38 cellular contexts compared by ENCODE assay signal in the genomic region with DNA sequence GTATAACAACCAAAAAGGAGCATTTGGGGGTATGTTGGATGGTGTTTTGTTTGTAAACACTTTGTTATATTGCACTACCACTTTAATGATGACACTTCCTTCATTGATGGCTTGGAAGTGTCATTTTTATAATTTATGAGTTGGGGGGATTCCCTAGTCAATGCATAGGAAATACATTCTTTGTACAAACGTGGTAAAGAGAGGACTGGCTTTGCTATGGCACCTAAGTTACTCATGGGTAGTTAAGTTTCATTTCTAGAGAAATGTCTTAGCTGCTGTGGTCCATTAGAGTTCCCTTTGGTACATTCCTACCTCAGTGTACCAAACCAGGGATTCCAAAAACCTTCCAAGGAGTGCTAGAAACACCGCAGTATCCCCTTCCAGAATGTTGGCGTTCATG.
"Had no signal": no experiment of that assay in that cellular context is flagged by ENCODE, and none has a peak within 500 bp of the region (broad histone marks: within the 10 kb centered on the region; RNA-seq: fewer than 3 reads in every experiment).

No MANE protein-coding gene starts in this region.

- H3K4me1 Mint-ChIP-seq: activated CD4-positive, alpha-beta memory T cell treated with anti-CD3 and anti-CD28 coated beads, Interleukin-2, amount 10 ng/mL, durations not matched to agents 7 days and 5 days; activated naive CD4-positive, alpha-beta T cell treated with anti-CD3 and anti-CD28 coated beads, Interleukin-2, amount 10 ng/mL, durations not matched to agents 7 days and 5 days; activated naive CD4-positive, alpha-beta T cell treated with anti-CD3 and anti-CD28 coated beads, Interleukin-2, amount 50 U/mL, for 24 hours; central memory CD8-positive, alpha-beta T cell had no signal

- FAIRE-seq: bronchial epithelial cell, TTC549 had no signal

- H3K9me3 Mint-ChIP-seq: activated CD4-positive, alpha-beta memory T cell treated with anti-CD3 and anti-CD28 coated beads, Interleukin-2, amount 10 ng/mL, durations not matched to agents 7 days and 5 days; activated CD4-positive, alpha-beta T cell treated with anti-CD3 and anti-CD28 coated beads, Interleukin-2, amount 10 ng/mL, durations not matched to agents 24 days and 14 days; activated naive CD4-positive, alpha-beta T cell treated with anti-CD3 and anti-CD28 coated beads, Interleukin-2, amount 10 ng/mL, durations not matched to agents 7 days and 5 days; activated naive CD4-positive, alpha-beta T cell treated with anti-CD3 and anti-CD28 coated beads, Interleukin-2, amount 50 U/mL, for 24 hours; activated naive CD8-positive, alpha-beta T cell treated with anti-CD3 and anti-CD28 coated beads, Interleukin-2, amount 10 ng/mL, durations not matched to agents 7 days and 5 days; activated naive CD8-positive, alpha-beta T cell treated with anti-CD3 and anti-CD28 coated beads, Interleukin-2, amount 50 U/mL, for 24 hours; activated T-cell treated with anti-CD3 and anti-CD28 coated beads, Interleukin-2, amount 50 U/mL, for 24 hours; activated T-helper 2 cell treated with anti-CD3 and anti-CD28 coated beads, Interferon-gamma antibody, Interleukin-2, Interleukin-4, amounts not matched to agents 10 μg/mL and 5 μg/mL and 100 μg/mL, durations not matched to agents 14 hours and 24 hours and 36 hours; brain; central memory CD8-positive, alpha-beta T cell; T-helper 1 cell treated with Interleukin-12 subunit alpha and Interleukin-12 subunit beta and Interleukin-4 antibody, amounts not matched to agents 30 μg/mL and 1 μg/mL, for 36 hours; T-helper 2 cell treated with Interferon-gamma antibody and Interleukin-4, amounts not matched to agents 5 μg/mL and 100 μg/mL, for 36 hours; WTC11 had no signal

- ATAC-seq: activated CD4-positive, CD25-positive, alpha-beta regulatory T cell treated with anti-CD3 and anti-CD28 coated beads, Interleukin-2, amount 50 U/mL, for 24 hours; activated CD8-positive, alpha-beta memory T cell treated with anti-CD3 and anti-CD28 coated beads, Interleukin-2, amount 10 ng/mL, durations not matched to agents 7 days and 5 days; activated naive CD8-positive, alpha-beta T cell treated with anti-CD3 and anti-CD28 coated beads, Interleukin-2, amount 50 U/mL, for 24 hours; WTC11 had no signal

- H3K4me1 ChIP-seq: ascending aorta had no signal

- H3K27me3 ChIP-seq: ascending aorta, cardiac muscle cell had no signal

- H3K27me3 Mint-ChIP-seq: activated CD4-positive, alpha-beta memory T cell treated with anti-CD3 and anti-CD28 coated beads, Interleukin-2, amount 10 ng/mL, durations not matched to agents 7 days and 5 days; activated CD4-positive, alpha-beta T cell treated with anti-CD3 and anti-CD28 coated beads, Interleukin-2, amount 10 ng/mL, durations not matched to agents 24 days and 14 days; activated CD8-positive, alpha-beta memory T cell treated with anti-CD3 and anti-CD28 coated beads, Interleukin-2, amount 10 ng/mL, durations not matched to agents 7 days and 5 days; activated naive CD4-positive, alpha-beta T cell treated with anti-CD3 and anti-CD28 coated beads, Interleukin-2, amount 10 ng/mL, durations not matched to agents 7 days and 5 days; activated naive CD4-positive, alpha-beta T cell treated with anti-CD3 and anti-CD28 coated beads, Interleukin-2, amount 50 U/mL, for 24 hours; activated naive CD8-positive, alpha-beta T cell; activated naive CD8-positive, alpha-beta T cell treated with anti-CD3 and anti-CD28 coated beads, Interleukin-2, amount 10 ng/mL, durations not matched to agents 7 days and 5 days; activated naive CD8-positive, alpha-beta T cell treated with anti-CD3 and anti-CD28 coated beads, Interleukin-2, amount 50 U/mL, for 24 hours; activated T-cell treated with anti-CD3 and anti-CD28 coated beads, Interleukin-2, amount 50 U/mL, for 24 hours; brain; central memory CD8-positive, alpha-beta T cell had no signal

- H3K36me3 ChIP-seq: WERI-Rb-1 had no signal

- H3K9me3 ChIP-seq: ascending aorta had no signal

- H3K27ac Mint-ChIP-seq: activated CD4-positive, alpha-beta memory T cell treated with anti-CD3 and anti-CD28 coated beads, Interleukin-2, amount 10 ng/mL, durations not matched to agents 7 days and 5 days; activated CD4-positive, alpha-beta T cell treated with anti-CD3 and anti-CD28 coated beads, Interleukin-2, amount 10 ng/mL, durations not matched to agents 24 days and 14 days; activated CD8-positive, alpha-beta memory T cell treated with anti-CD3 and anti-CD28 coated beads, Interleukin-2, amount 10 ng/mL, durations not matched to agents 7 days and 5 days; activated naive CD4-positive, alpha-beta T cell treated with anti-CD3 and anti-CD28 coated beads, Interleukin-2, amount 10 ng/mL, durations not matched to agents 7 days and 5 days; activated naive CD4-positive, alpha-beta T cell treated with anti-CD3 and anti-CD28 coated beads, Interleukin-2, amount 50 U/mL, for 24 hours; activated naive CD8-positive, alpha-beta T cell; activated naive CD8-positive, alpha-beta T cell treated with anti-CD3 and anti-CD28 coated beads, Interleukin-2, amount 10 ng/mL, durations not matched to agents 7 days and 5 days; activated naive CD8-positive, alpha-beta T cell treated with anti-CD3 and anti-CD28 coated beads, Interleukin-2, amount 50 U/mL, for 24 hours; activated T-cell treated with anti-CD3 and anti-CD28 coated beads, Interleukin-2, amount 50 U/mL, for 24 hours; activated T-helper 2 cell treated with anti-CD3 and anti-CD28 coated beads, Interferon-gamma antibody, Interleukin-2, Interleukin-4, amounts not matched to agents 10 μg/mL and 5 μg/mL and 100 μg/mL, durations not matched to agents 14 hours and 24 hours and 36 hours; brain; T-helper 1 cell treated with Interleukin-12 subunit alpha and Interleukin-12 subunit beta and Interleukin-4 antibody, amounts not matched to agents 30 μg/mL and 1 μg/mL, for 36 hours; T-helper 2 cell treated with Interferon-gamma antibody and Interleukin-4, amounts not matched to agents 5 μg/mL and 100 μg/mL, for 36 hours; WTC11 had no signal

- DNase-seq: activated CD4-positive, alpha-beta memory T cell treated with anti-CD3 and anti-CD28 coated beads, Interleukin-2, amount 10 ng/mL, durations not matched to agents 7 days and 5 days; activated CD4-positive, alpha-beta T cell treated with anti-CD3 and anti-CD28 coated beads for 1 hour; activated CD4-positive, alpha-beta T cell treated with anti-CD3 and anti-CD28 coated beads for 4 hours; activated CD4-positive, alpha-beta T cell treated with anti-CD3 and anti-CD28 coated beads, Interleukin-2, amount 10 ng/mL, durations not matched to agents 24 days and 14 days; activated CD4-positive, alpha-beta T cell treated with anti-CD3 and anti-CD28 coated beads, Interleukin-2, amount 50 U/mL, for 48 hours; activated CD4-positive, CD25-positive, alpha-beta regulatory T cell; activated CD8-positive, alpha-beta memory T cell treated with anti-CD3 and anti-CD28 coated beads for 24 hours; activated CD8-positive, alpha-beta memory T cell treated with anti-CD3 and anti-CD28 coated beads, Interleukin-2, amount 10 ng/mL, durations not matched to agents 7 days and 5 days; activated CD8-positive, alpha-beta memory T cell treated with anti-CD3 and anti-CD28 coated beads, Interleukin-2, amount 50 U/mL, for 48 hours; activated effector memory CD4-positive, alpha-beta T cell treated with Interleukin-2 at 50 U/mL for 16 hours; activated gamma-delta T cell; activated naive CD4-positive, alpha-beta T cell treated with anti-CD3 and anti-CD28 coated beads, Interleukin-2, amount 10 ng/mL, durations not matched to agents 7 days and 5 days; activated naive CD4-positive, alpha-beta T cell treated with Interleukin-2 at 50 U/mL for 16 hours; activated naive CD8-positive, alpha-beta T cell treated with anti-CD3 and anti-CD28 coated beads, Interleukin-2, amount 10 ng/mL, durations not matched to agents 7 days and 5 days; activated naive CD8-positive, alpha-beta T cell treated with anti-CD3 and anti-CD28 coated beads, Interleukin-2, amount 50 U/mL, for 24 hours; activated T-cell treated with anti-CD3 and anti-CD28 coated beads, Interleukin-2, amount 50 U/mL, for 24 hours; activated T-cell treated with anti-CD3 and anti-CD28 coated beads, Interleukin-2, amount 50 U/mL, for 48 hours; amygdala; anterior cingulate cortex; caudate nucleus; cerebellar nuclear complex; T-helper 1 cell; T-helper 2 cell; T-helper 9 cell; WERI-Rb-1 had no signal

- H3K27ac ChIP-seq: ascending aorta, cardiac muscle cell, WERI-Rb-1 had no signal

- H3K4me3 ChIP-seq: ascending aorta, cardiac muscle cell had no signal

- H3K4me3 Mint-ChIP-seq: activated CD4-positive, alpha-beta memory T cell treated with anti-CD3 and anti-CD28 coated beads, Interleukin-2, amount 10 ng/mL, durations not matched to agents 7 days and 5 days; activated CD4-positive, alpha-beta T cell treated with anti-CD3 and anti-CD28 coated beads, Interleukin-2, amount 10 ng/mL, durations not matched to agents 24 days and 14 days; activated CD8-positive, alpha-beta memory T cell treated with anti-CD3 and anti-CD28 coated beads, Interleukin-2, amount 10 ng/mL, durations not matched to agents 7 days and 5 days; activated naive CD4-positive, alpha-beta T cell treated with anti-CD3 and anti-CD28 coated beads, Interleukin-2, amount 10 ng/mL, durations not matched to agents 7 days and 5 days; activated naive CD4-positive, alpha-beta T cell treated with anti-CD3 and anti-CD28 coated beads, Interleukin-2, amount 50 U/mL, for 24 hours; activated naive CD8-positive, alpha-beta T cell; activated naive CD8-positive, alpha-beta T cell treated with anti-CD3 and anti-CD28 coated beads, Interleukin-2, amount 10 ng/mL, durations not matched to agents 7 days and 5 days; activated naive CD8-positive, alpha-beta T cell treated with anti-CD3 and anti-CD28 coated beads, Interleukin-2, amount 50 U/mL, for 24 hours; activated T-cell treated with anti-CD3 and anti-CD28 coated beads, Interleukin-2, amount 50 U/mL, for 24 hours; brain; central memory CD8-positive, alpha-beta T cell; T-helper 1 cell treated with Interleukin-12 subunit alpha and Interleukin-12 subunit beta and Interleukin-4 antibody, amounts not matched to agents 30 μg/mL and 1 μg/mL, for 36 hours; T-helper 2 cell treated with Interferon-gamma antibody and Interleukin-4, amounts not matched to agents 5 μg/mL and 100 μg/mL, for 36 hours; WTC11 had no signal
